In the genomic region with DNA sequence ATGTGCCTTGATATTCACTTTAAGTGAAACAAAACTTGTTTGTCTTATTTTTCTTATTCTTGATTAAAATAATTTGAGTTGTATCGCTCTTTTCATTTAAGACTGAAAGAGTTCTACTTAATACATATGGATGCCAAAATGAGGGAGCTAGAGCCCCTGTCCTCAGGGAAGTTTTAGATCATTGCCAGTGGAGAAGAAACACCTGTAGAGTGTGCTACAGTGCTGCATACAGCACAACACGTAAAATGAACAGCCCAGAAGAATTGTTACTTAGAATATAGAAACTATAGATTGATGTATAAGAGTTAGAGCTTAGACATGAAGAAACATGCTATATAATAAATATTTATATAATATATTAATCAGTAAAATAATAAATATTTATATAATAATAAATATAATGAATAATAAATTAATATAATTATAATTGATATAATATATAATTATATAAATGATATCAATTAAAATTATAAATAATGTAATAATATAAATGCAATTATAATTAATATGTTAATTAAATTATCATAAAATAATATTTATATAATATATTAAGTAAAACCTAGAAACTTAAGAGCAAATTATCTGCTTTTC, we compare ENCODE assay signal across 1 cellular context.
TF ChIP-seq lines count a peak whose summit lies in the region.

No MANE protein-coding gene starts in this region.

TF ChIP-seq in HepG2, 621 proteins besides CTCF, POLR2A, EP300 and RAD21:
- TF ChIP-seq ZBTB8A (CRISPR knock-in tag; IDR thresholded peaks at IDR 0.05; ENCODE audit: borderline replicate concordance, low read depth) (no peak), STAG1 (CRISPR knock-in tag; IDR thresholded peaks at IDR 0.05) (peak; percentile 30; the same call in 1 of the 2 replicates)
